8 cellular contexts compared by ENCODE assay signal in the genomic region with DNA sequence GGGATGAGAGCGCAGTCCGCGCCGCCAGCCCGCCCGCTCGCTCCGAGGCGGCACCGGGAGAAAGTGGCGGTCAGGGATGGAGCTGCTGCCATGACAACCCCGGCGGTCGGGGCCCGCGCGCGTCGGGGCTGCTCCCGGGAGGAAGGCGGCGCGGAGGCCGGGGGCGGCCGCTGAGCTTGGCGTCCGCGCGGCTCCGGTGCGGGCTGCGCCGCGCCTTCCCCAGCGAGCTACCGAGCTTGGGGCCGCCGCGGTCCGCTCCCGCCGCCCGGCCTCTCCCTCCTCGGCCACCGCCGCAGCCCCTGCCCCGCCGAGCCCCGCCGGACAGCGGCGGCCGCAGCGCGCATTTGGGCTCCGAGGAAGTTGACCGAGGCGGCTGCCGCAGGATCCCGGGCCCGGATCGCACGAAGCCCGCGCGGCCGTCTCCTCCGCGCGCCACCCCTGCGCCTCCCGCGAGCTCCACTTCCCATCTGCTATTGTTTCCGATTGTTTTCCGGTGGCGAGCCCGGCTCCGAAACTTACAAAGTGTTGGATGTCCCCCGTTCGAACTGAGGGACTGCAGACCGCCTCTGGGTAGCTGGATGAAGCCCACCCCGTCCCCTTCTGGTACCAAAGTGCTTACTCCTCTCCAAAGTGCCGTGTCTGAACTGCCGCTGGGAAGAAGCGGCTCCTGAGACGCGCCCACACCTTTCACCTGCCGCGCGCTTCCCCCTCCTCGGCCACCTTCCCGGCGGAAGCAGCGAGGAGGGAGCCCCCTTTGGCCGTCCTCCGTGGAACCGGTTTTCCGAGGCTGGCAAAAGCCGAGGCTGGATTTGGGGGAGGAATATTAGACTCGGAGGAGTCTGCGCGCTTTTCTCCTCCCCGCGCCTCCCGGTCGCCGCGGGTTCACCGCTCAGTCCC.
DNase-seq lines count a peak whose midpoint lies in the region; ATAC-seq and TF ChIP-seq lines count a peak whose summit lies in the region.

No MANE protein-coding gene starts in this region.

- no peak overlapping the region for H3K14ac ChIP-seq in H9 (ENCODE audit: insufficient read depth, low read length)

- no peak overlapping the region for H3T11ph ChIP-seq in H9 (ENCODE audit: low read length)

- no peak overlapping the region for H4K91ac ChIP-seq in H9 (ENCODE audit: insufficient read length, low read depth, low read length)

- peaks cover 29% of the 10 kb centered on the region for H3K27me3 Mint-ChIP-seq in H9 (ENCODE audit: low read depth)
- peaks cover 11 to 45% of the 10 kb centered on the region in 2 donors for H3K27me3 Mint-ChIP-seq in natural killer cell treated with Interleukin-12 subunit alpha and Interleukin-12 subunit beta and Interleukin-15 and Interleukin-18, amount 100 ng/mL, for 72 hours
- H3K27me3 Mint-ChIP-seq in CD8-positive, alpha-beta T cell (ENCODE audit: low read depth) = peaks cover 50% of the 10 kb centered on the region

- no peak for ATAC-seq in natural killer cell treated with Interleukin-12 subunit alpha and Interleukin-12 subunit beta and Interleukin-15 and Interleukin-18, amount 100 ng/mL, for 72 hours
- no peak for ATAC-seq in CD8-positive, alpha-beta T cell

- POLR2A ChIA-PET in CD8-positive, alpha-beta T cell (lab: Charles Lee) = no interaction called here

- H3K79me2 ChIP-seq in H9 (ENCODE audit: insufficient read depth, low read length) = no peaks in the 10 kb centered on the region
- H3K79me2 ChIP-seq in smooth muscle cell (ENCODE audit: low read depth) = peaks cover 20% of the 10 kb centered on the region

- CTCF ChIA-PET in CD8-positive, alpha-beta T cell (lab: Charles Lee) = interaction anchor here (0.7 kb wide), 1 partner anchor 10 kb away, joined by 3 read pairs; no protein-coding TSS in a partner anchor

- H3K4me1 ChIP-seq in H9 (ENCODE audit: insufficient read depth, low read length) = no peaks in the 10 kb centered on the region; the same call in 1 of the 2 replicates
- H3K4me1 ChIP-seq in right atrium auricular region = peaks cover 0 to 8% of the 10 kb centered on the region in 2 donors
- H3K4me1 ChIP-seq in smooth muscle cell (ENCODE audit: low read depth) = peaks cover 29% of the 10 kb centered on the region
- no peaks in the 10 kb centered on the region for H3K4me1 ChIP-seq in CD8-positive, alpha-beta T cell (ENCODE audit: insufficient read depth, low read length)

- no peaks in the 10 kb centered on the region for H3K9me3 ChIP-seq in H9 (ENCODE audit: control insufficient read depth, low read depth, low read length)
- no peaks in the 10 kb centered on the region for H3K9me3 ChIP-seq in WERI-Rb-1 (ENCODE audit: severe bottlenecking)
- no peaks in the 10 kb centered on the region for H3K9me3 ChIP-seq in right atrium auricular region
- no peaks in the 10 kb centered on the region for H3K9me3 ChIP-seq in smooth muscle cell (replicated peaks; ENCODE audit: low read depth)
- no peaks in the 10 kb centered on the region for H3K9me3 ChIP-seq in CD8-positive, alpha-beta T cell (ENCODE audit: low read length)

- H3K18ac ChIP-seq in H9 (ENCODE audit: insufficient read length, low read depth, low read length) = no peak overlapping the region

- peaks cover 7% of the 10 kb centered on the region for H3K23me2 ChIP-seq in H9 (ENCODE audit: insufficient read length, low read depth, low read length, poor library complexity, severe bottlenecking)

- H3F3A ChIP-seq in smooth muscle cell (ENCODE audit: low read depth) = peaks cover 10% of the 10 kb centered on the region

- WGBS in H9 (ENCODE audit: extremely low coverage, insufficient read length, low lambda C conversion rate) = no CpG with 5 or more reads among the region's 110 CpGs
- WGBS in smooth muscle cell (ENCODE audit: low lambda C conversion rate) = under 1% methylated on average over 80 of the region's 110 CpGs

- no peaks in the 10 kb centered on the region; a peak in 1 of 5 replicates for H3K9me3 Mint-ChIP-seq in H9
- no peaks in the 10 kb centered on the region for H3K9me3 Mint-ChIP-seq in natural killer cell treated with Interleukin-12 subunit alpha and Interleukin-12 subunit beta and Interleukin-15 and Interleukin-18, amount 100 ng/mL, for 72 hours
- H3K9me3 Mint-ChIP-seq in CD8-positive, alpha-beta T cell = no peaks in the 10 kb centered on the region

- no peak overlapping the region for H3K27ac ChIP-seq in H9 (ENCODE audit: insufficient read length, low read depth, low read length)
- no peak overlapping the region for H3K27ac ChIP-seq in WERI-Rb-1
- H3K27ac ChIP-seq in right atrium auricular region = peak overlapping the region; percentile 82 to 83
- peak overlapping the region; percentile 69 for H3K27ac ChIP-seq in smooth muscle cell (ENCODE audit: low read depth)
- H3K27ac ChIP-seq in CD8-positive, alpha-beta T cell (ENCODE audit: low read depth, low read length) = no peak overlapping the region

- H3K4me1 Mint-ChIP-seq in H9 = peaks cover 22 to 44% of the 10 kb centered on the region in 2 experiments
- no peaks in the 10 kb centered on the region for H3K4me1 Mint-ChIP-seq in natural killer cell treated with Interleukin-12 subunit alpha and Interleukin-12 subunit beta and Interleukin-15 and Interleukin-18, amount 100 ng/mL, for 72 hours (ENCODE audit: low read depth in 2 of 2)
- H3K4me1 Mint-ChIP-seq in CD8-positive, alpha-beta T cell (ENCODE audit: low read depth) = peaks cover 4% of the 10 kb centered on the region

- H3K27me3 ChIP-seq in H9 (ENCODE audit: insufficient read depth, low read length) (no peaks in the 10 kb centered on the region), WERI-Rb-1 (ENCODE audit: insufficient read depth, low read depth, severe bottlenecking) (peaks cover 21% of the 10 kb centered on the region), right atrium auricular region (no peaks in the 10 kb centered on the region), smooth muscle cell (ENCODE audit: low read depth) (peaks cover 65% of the 10 kb centered on the region)
- H3K27me3 ChIP-seq in CD8-positive, alpha-beta T cell (ENCODE audit: insufficient read depth, low read length) = no peaks in the 10 kb centered on the region

- no peaks in the 10 kb centered on the region for H3K79me1 ChIP-seq in H9 (ENCODE audit: insufficient read depth, low read depth, low read length, poor library complexity, severe bottlenecking)

- intact Hi-C loops in CD8-positive, alpha-beta T cell (cut with DNase I, micrococcal nuclease) = no loop called here

- H3K36me3 Mint-ChIP-seq in H9 (ENCODE audit: insufficient read depth in 1 of 3, low read depth in 3 of 3) = peaks cover 0 to 7% (median 0%) of the 10 kb centered on the region in 3 experiments; a peak in 3 of 7 replicates
- no peaks in the 10 kb centered on the region for H3K36me3 Mint-ChIP-seq in natural killer cell treated with Interleukin-12 subunit alpha and Interleukin-12 subunit beta and Interleukin-15 and Interleukin-18, amount 100 ng/mL, for 72 hours
- no peaks in the 10 kb centered on the region for H3K36me3 Mint-ChIP-seq in CD8-positive, alpha-beta T cell

- peak overlapping the region; percentile 35 for H3K9ac ChIP-seq in H9 (ENCODE audit: extremely low read depth, insufficient read length, low read length)
- peak overlapping the region; percentile 75 for H3K9ac ChIP-seq in smooth muscle cell (ENCODE audit: low read depth)

- H4K8ac ChIP-seq in H9 (replicated peaks; ENCODE audit: insufficient read length, low read depth, low read length) = no peak overlapping the region

- no peak overlapping the region for H4K5ac ChIP-seq in H9 (ENCODE audit: insufficient read length, low read depth, low read length)

- H3K23ac ChIP-seq in H9 (ENCODE audit: insufficient read length, low read depth, low read length) = no peak overlapping the region

- peak overlapping the region; percentile 87 to 96 for H3K4me3 Mint-ChIP-seq in H9
- H3K4me3 Mint-ChIP-seq in natural killer cell treated with Interleukin-12 subunit alpha and Interleukin-12 subunit beta and Interleukin-15 and Interleukin-18, amount 100 ng/mL, for 72 hours = no peak overlapping the region
- H3K4me3 Mint-ChIP-seq in CD8-positive, alpha-beta T cell = no peak overlapping the region

- H4K20me1 ChIP-seq in H9 (ENCODE audit: control insufficient read depth, insufficient read depth, insufficient read length) (no peaks in the 10 kb centered on the region), smooth muscle cell (ENCODE audit: low read depth) (no peaks in the 10 kb centered on the region)

- H2AFZ ChIP-seq in H9 (ENCODE audit: low read length) (no peak overlapping the region), smooth muscle cell (ENCODE audit: low read depth) (peak overlapping the region; percentile 79)

- no peak overlapping the region for H3K56ac ChIP-seq in H9 (ENCODE audit: insufficient read length, low read depth, low read length)

- H3K4me2 ChIP-seq in H9 (ENCODE audit: insufficient read depth, insufficient read length, low read length) (peak overlapping the region; percentile 67), smooth muscle cell (peak overlapping the region; percentile 94)

- H3K36me3 ChIP-seq in WERI-Rb-1 = no peaks in the 10 kb centered on the region
- no peaks in the 10 kb centered on the region for H3K36me3 ChIP-seq in right atrium auricular region
- H3K36me3 ChIP-seq in smooth muscle cell (ENCODE audit: low read depth) = no peaks in the 10 kb centered on the region
- no peaks in the 10 kb centered on the region for H3K36me3 ChIP-seq in CD8-positive, alpha-beta T cell (ENCODE audit: insufficient read depth, low read length)

- no peak overlapping the region for H2AK5ac ChIP-seq in H9 (ENCODE audit: insufficient read length, low read length)

- H2BK12ac ChIP-seq in H9 (ENCODE audit: insufficient read length, low read depth, low read length) = no peak overlapping the region

- no peak overlapping the region for H2BK15ac ChIP-seq in H9 (ENCODE audit: low read depth, low read length)

- H3K27ac Mint-ChIP-seq in H9 = peak overlapping the region in 1 of 3 experiments; percentile 95; a peak in 2 of 7 replicates
- H3K27ac Mint-ChIP-seq in natural killer cell treated with Interleukin-12 subunit alpha and Interleukin-12 subunit beta and Interleukin-15 and Interleukin-18, amount 100 ng/mL, for 72 hours = no peak overlapping the region
- H3K27ac Mint-ChIP-seq in CD8-positive, alpha-beta T cell = no peak overlapping the region

- H3K4me3 ChIP-seq in WERI-Rb-1 (ENCODE audit: low read depth, low read length) (peak overlapping the region; percentile 34), right atrium auricular region (peak overlapping the region; percentile 63 to 65), smooth muscle cell (peak overlapping the region; percentile 58)
- no peak overlapping the region for H3K4me3 ChIP-seq in CD8-positive, alpha-beta T cell (ENCODE audit: low read depth, low read length)

- DNase-seq in H9 (peak; percentile 51), WERI-Rb-1 (peak; percentile 29), right atrium auricular region (ENCODE audit: low spot score) (no peak), smooth muscle cell (lab: John Stamatoyannopoulos, UW; ENCODE audit: unreplicated experiment) (no peak), GDM1 (lab: John Stamatoyannopoulos, UW) (no peak), SIG-M5 treated with dmso at 0.1 percent for 504 hours (lab: John Stamatoyannopoulos, UW; ENCODE audit: unreplicated experiment) (no peak)
- no peak for DNase-seq in natural killer cell treated with Interleukin-12 subunit alpha and Interleukin-12 subunit beta and Interleukin-15 and Interleukin-18, amount 100 ng/mL, for 72 hours (ENCODE audit: low spot score)
- DNase-seq in CD8-positive, alpha-beta T cell = no peak

- H2BK120ac ChIP-seq in H9 (ENCODE audit: low read depth, low read length, poor library complexity, severe bottlenecking) = no peak overlapping the region

- H3K4ac ChIP-seq in H9 (ENCODE audit: low read depth, low read length) = no peak overlapping the region

- TF ChIP-seq CTCF in H9 (conservative IDR thresholded peaks at IDR 0.05) (no peak), WERI-Rb-1 (IDR thresholded peaks at IDR 0.05; ENCODE audit: low read depth, low read length) (no peak), right atrium auricular region (IDR thresholded peaks at IDR 0.05) (no peak), smooth muscle cell (IDR thresholded peaks at IDR 0.05; ENCODE audit: borderline replicate concordance, insufficient read depth, poor library complexity, severe bottlenecking) (no peak)
- TF ChIP-seq CTCF in CD8-positive, alpha-beta T cell (IDR thresholded peaks at IDR 0.05) = no peak

- no peak overlapping the region for H2BK5ac ChIP-seq in H9 (ENCODE audit: insufficient read length, low read length)

- H2BK20ac ChIP-seq in H9 (ENCODE audit: low read depth, low read length, poor library complexity, severe bottlenecking) = no peak overlapping the region

Comparison
In these comparisons a context has a peak if more than half of its experiments do, and no peak if none do; other contexts are left out.
1. DNase-seq: peak in H9 (single experiment) and WERI-Rb-1 (single experiment); none in right atrium auricular region (single experiment), smooth muscle cell (single experiment), natural killer cell treated with Interleukin-12 subunit alpha and Interleukin-12 subunit beta and Interleukin-15 and Interleukin-18, amount 100 ng/mL, for 72 hours (single experiment), CD8-positive, alpha-beta T cell (0 of 7), GDM1 (single experiment) and SIG-M5 treated with dmso at 0.1 percent for 504 hours (single experiment).
2. H3K27ac ChIP-seq: peak in right atrium auricular region (2 of 2) and smooth muscle cell (single experiment); none in H9 (single experiment), WERI-Rb-1 (single experiment) and CD8-positive, alpha-beta T cell (single experiment).
3. H3K4me3 Mint-ChIP-seq: peak in H9 (2 of 2); none in natural killer cell treated with Interleukin-12 subunit alpha and Interleukin-12 subunit beta and Interleukin-15 and Interleukin-18, amount 100 ng/mL, for 72 hours (single experiment) and CD8-positive, alpha-beta T cell (single experiment).